In the genomic region with DNA sequence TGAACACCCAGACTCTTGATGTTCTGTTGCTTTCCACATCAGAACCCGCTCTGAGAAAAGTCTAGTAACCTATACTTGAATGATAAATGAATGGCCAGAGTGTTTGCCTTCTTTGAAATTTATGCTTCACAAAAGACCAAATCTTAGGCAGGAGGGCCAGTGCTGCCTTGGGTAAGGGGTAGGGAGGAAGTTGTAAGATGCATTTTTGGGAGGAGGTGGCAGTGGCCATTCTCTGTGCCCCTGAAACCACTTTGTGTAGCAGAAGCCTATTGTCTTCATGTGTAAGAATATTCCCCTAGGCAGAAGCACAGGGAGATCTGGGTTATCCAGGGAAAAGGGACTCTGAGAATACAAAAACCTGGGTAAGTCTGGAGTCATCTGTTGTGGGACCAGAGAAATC, we compare ENCODE assay signal across 7 cellular contexts. TPM values are rescaled to one million over a fixed set of nuclear protein-coding genes. Genes with fewer than 3 reads are reported as not detected.
"Had no signal": no experiment of that assay in that cellular context is flagged by ENCODE, and none has a peak within 500 bp of the region (broad histone marks: within the 10 kb centered on the region; RNA-seq: fewer than 3 reads in every experiment).

No MANE protein-coding gene starts in this region.

RNA-seq across cellular contexts. Expression of a gene that starts 0.6 kb away (rescaled TPM):
- total RNA-seq: activated CD8-positive, alpha-beta memory T cell treated with anti-CD3 and anti-CD28 coated beads for 36 hours; activated T-helper 1 cell treated with anti-CD3 and anti-CD28 coated beads, Interleukin-12 subunit alpha, Interleukin-12 subunit beta, Interleukin-2, Interleukin-4 antibody, amounts not matched to agents 30 ng/mL and 10 ng/mL and 1 ng/mL, durations not matched to agents 14 hours and 24 hours and 36 hours had no signal

RNA-seq across cellular contexts. Expression of a gene that starts 32.6 kb away (rescaled TPM):
- total RNA-seq: activated CD8-positive, alpha-beta memory T cell treated with anti-CD3 and anti-CD28 coated beads for 36 hours; activated naive CD8-positive, alpha-beta T cell treated with anti-CD3 and anti-CD28 coated beads for 36 hours; activated T-helper 1 cell treated with anti-CD3 and anti-CD28 coated beads, Interleukin-12 subunit alpha, Interleukin-12 subunit beta, Interleukin-2, Interleukin-4 antibody, amounts not matched to agents 30 ng/mL and 10 ng/mL and 1 ng/mL, durations not matched to agents 14 hours and 24 hours and 36 hours; body of pancreas; progenitor cell of endocrine pancreas had no signal

RNA-seq across cellular contexts. Expression of a gene that starts 43.5 kb away (rescaled TPM):
- total RNA-seq: activated CD8-positive, alpha-beta memory T cell treated with anti-CD3 and anti-CD28 coated beads for 36 hours; activated T-helper 1 cell treated with anti-CD3 and anti-CD28 coated beads, Interleukin-12 subunit alpha, Interleukin-12 subunit beta, Interleukin-2, Interleukin-4 antibody, amounts not matched to agents 30 ng/mL and 10 ng/mL and 1 ng/mL, durations not matched to agents 14 hours and 24 hours and 36 hours; body of pancreas; gastroesophageal sphincter; progenitor cell of endocrine pancreas; thyroid gland had no signal

RNA-seq across cellular contexts. Expression of a gene that starts 57.8 kb away (rescaled TPM):
- total RNA-seq: activated T-helper 1 cell treated with anti-CD3 and anti-CD28 coated beads, Interleukin-12 subunit alpha, Interleukin-12 subunit beta, Interleukin-2, Interleukin-4 antibody, amounts not matched to agents 30 ng/mL and 10 ng/mL and 1 ng/mL, durations not matched to agents 14 hours and 24 hours and 36 hours; body of pancreas had no signal
